Comparison of ENCODE assay signal across 11 cellular contexts in the genomic region with DNA sequence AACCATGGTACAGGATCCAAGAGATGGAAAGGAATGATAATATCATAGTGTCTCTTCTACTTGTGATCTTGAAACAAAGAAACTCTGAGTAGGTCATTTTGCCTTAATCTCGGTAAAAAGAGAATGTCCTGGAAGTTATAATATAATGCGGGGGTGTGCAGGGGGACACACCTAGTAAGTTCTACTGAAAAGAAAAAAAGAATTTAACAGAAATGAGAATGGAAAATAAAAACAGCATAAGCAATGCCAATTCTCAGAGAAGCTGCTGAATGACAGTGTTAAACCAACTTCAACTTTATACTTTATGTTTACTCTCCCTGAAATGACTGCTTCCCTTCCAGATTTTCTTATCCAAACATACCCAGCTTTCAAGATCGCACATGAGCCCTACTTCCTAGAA. TPM values are rescaled to one million over a fixed set of nuclear protein-coding genes. Genes with fewer than 3 reads are reported as not detected.
DNase-seq lines count a peak whose midpoint lies in the region; ATAC-seq and TF ChIP-seq lines count a peak whose summit lies in the region.
"Had no signal": no experiment of that assay in that cellular context is flagged by ENCODE, and none has a peak within 500 bp of the region (broad histone marks: within the 10 kb centered on the region; RNA-seq: fewer than 3 reads in every experiment).

No MANE protein-coding gene starts in this region.

- CTCF ChIA-PET in CD8-positive, alpha-beta memory T cell (lab: Charles Lee): interaction anchor here (1.2 to 1.3 kb wide), 2 partner anchors 8 to 13 kb away, joined by 3 to 5 read pairs; no protein-coding TSS in a partner anchor

- peak overlapping the region in 5 of 8 donors; percentile 5 to 78 (median 40) for H3K27ac Mint-ChIP-seq in CD8-positive, alpha-beta memory T cell
- H3K27ac Mint-ChIP-seq in neural crest cell (ENCODE audit: unreplicated experiment): no peak overlapping the region

- no peak for ATAC-seq in HG03521 (IDR thresholded peaks at IDR 0.05; ENCODE audit: unreplicated experiment)
- ATAC-seq: Right ventricle myocardium inferior had no signal

- peaks cover 4% of the 10 kb centered on the region for H3K36me3 ChIP-seq in CD8-positive, alpha-beta memory T cell (ENCODE audit: insufficient read depth, low read length)
- H3K36me3 ChIP-seq in Karpas-422 (ENCODE audit: insufficient read depth, low read length) (peaks cover 23% of the 10 kb centered on the region), breast epithelium (no peaks in the 10 kb centered on the region)

- peak overlapping the region; percentile 84 for H3K4me2 ChIP-seq in Karpas-422 (ENCODE audit: low read depth, low read length, poor library complexity, severe bottlenecking)

- H3K27me3 Mint-ChIP-seq in CD8-positive, alpha-beta memory T cell: no peaks in the 10 kb centered on the region
- no peaks in the 10 kb centered on the region for H3K27me3 Mint-ChIP-seq in neural crest cell (ENCODE audit: low read depth)

- H3K9me2 ChIP-seq in Karpas-422 (replicated peaks; ENCODE audit: insufficient read depth, low read length): no peaks in the 10 kb centered on the region

- TF ChIP-seq POLR2A in breast epithelium (IDR thresholded peaks at IDR 0.05): no peak

- no peaks in the 10 kb centered on the region for H3K27me3 ChIP-seq in CD8-positive, alpha-beta memory T cell (ENCODE audit: insufficient read depth, low read length, poor library complexity, severe bottlenecking)
- H3K27me3 ChIP-seq in Karpas-422 (ENCODE audit: low read length): no peaks in the 10 kb centered on the region
- no peaks in the 10 kb centered on the region for H3K27me3 ChIP-seq in breast epithelium

- TF ChIP-seq CTCF in breast epithelium (IDR thresholded peaks at IDR 0.05) (no peak), neural crest cell (conservative IDR thresholded peaks at IDR 0.05) (no peak)

- no peaks in the 10 kb centered on the region for H3K9me3 ChIP-seq in CD8-positive, alpha-beta memory T cell (ENCODE audit: low read length)
- no peaks in the 10 kb centered on the region for H3K9me3 ChIP-seq in Karpas-422 (ENCODE audit: low read length)
- no peaks in the 10 kb centered on the region for H3K9me3 ChIP-seq in breast epithelium

- no peaks in the 10 kb centered on the region for H4K20me1 ChIP-seq in Karpas-422 (ENCODE audit: insufficient read depth, low read depth, low read length)

- POLR2A ChIA-PET in CD8-positive, alpha-beta memory T cell (lab: Charles Lee): no interaction called here

- peaks cover 6 to 38% (median 14%) of the 10 kb centered on the region in 3 donors for H3K36me3 Mint-ChIP-seq in CD8-positive, alpha-beta memory T cell
- no peaks in the 10 kb centered on the region for H3K36me3 Mint-ChIP-seq in neural crest cell (ENCODE audit: low read depth)

- DNase-seq in CD8-positive, alpha-beta memory T cell: no peak
- DNase-seq in Karpas-422 (no peak), breast epithelium (ENCODE audit: low spot score in 2 of 2) (no peak), neural crest cell (ENCODE audit: low read depth, low spot score) (no peak), NCI-H187 (lab: John Stamatoyannopoulos, UW) (no peak), NCI-H1105 treated with DMSO at 0.1 percent for 48 hours (lab: John Stamatoyannopoulos, UW) (no peak)
- no peak for DNase-seq in stimulated activated CD8-positive, alpha-beta memory T cell treated with anti-CD3 and anti-CD28 coated beads, Interleukin-4, amount 100 ng/mL, for 48 hours
- DNase-seq: DMS53; stimulated activated CD4-positive, alpha-beta T cell treated with anti-CD3 and anti-CD28 coated beads, Interleukin-15, amount 100 ng/mL, for 24 hours had no signal

- H3K9me3 Mint-ChIP-seq in CD8-positive, alpha-beta memory T cell: no peaks in the 10 kb centered on the region
- no peaks in the 10 kb centered on the region for H3K9me3 Mint-ChIP-seq in neural crest cell

- no peak overlapping the region for H3K4me3 ChIP-seq in CD8-positive, alpha-beta memory T cell (ENCODE audit: low read length)
- H3K4me3 ChIP-seq in Karpas-422 (ENCODE audit: low read length) (peak overlapping the region; percentile 80), breast epithelium (peak overlapping the region in 2 of 3 donors; percentile 84 to 88)

- H2AFZ ChIP-seq in Karpas-422 (ENCODE audit: low read length): no peak overlapping the region

- H3K4me1 ChIP-seq in CD8-positive, alpha-beta memory T cell (ENCODE audit: insufficient read depth, low read length): peaks cover 46% of the 10 kb centered on the region
- peaks cover 44% of the 10 kb centered on the region for H3K4me1 ChIP-seq in Karpas-422 (ENCODE audit: low read length)
- H3K4me1 ChIP-seq in breast epithelium: peaks cover 0 to 20% of the 10 kb centered on the region in 2 donors

- peaks cover 92% of the 10 kb centered on the region for H3K79me2 ChIP-seq in Karpas-422 (ENCODE audit: low read length)

- no peak overlapping the region for H3K27ac ChIP-seq in CD8-positive, alpha-beta memory T cell (ENCODE audit: low read depth, low read length)
- H3K27ac ChIP-seq in Karpas-422 (ENCODE audit: low read length) (no peak overlapping the region), breast epithelium (peak overlapping the region in 1 of 2 donors; percentile 99)

- intact Hi-C loops in breast epithelium (cut with DNase I; ENCODE audit: low total_unique reads): loop anchor here (5.0 to 10.0 kb wide), 2 partner anchors 75 to 207 kb away; partner anchors contain the start of genes LDHA and TSG101

- H3K4me3 Mint-ChIP-seq in CD8-positive, alpha-beta memory T cell: peak overlapping the region in 5 of 7 donors; percentile 14 to 63 (median 23)
- H3K4me3 Mint-ChIP-seq in neural crest cell: peak overlapping the region; percentile 71

- peak overlapping the region; percentile 92 for H3K9ac ChIP-seq in Karpas-422 (ENCODE audit: low read length)

- peaks cover 59 to 74% (median 68%) of the 10 kb centered on the region in 3 donors for H3K4me1 Mint-ChIP-seq in CD8-positive, alpha-beta memory T cell
- peaks cover 62% of the 10 kb centered on the region for H3K4me1 Mint-ChIP-seq in neural crest cell

RNA-seq across cellular contexts. Expression of gene HPS5, which starts 2.0 kb away (rescaled TPM):
- 10 to 100 TPM; 18.5 to 19.4 TPM for total RNA-seq in CD8-positive, alpha-beta memory T cell
- polyA plus RNA-seq in CD8-positive, alpha-beta memory T cell: 13.8 TPM
- 31.2 and 44.2 TPM in 2 replicates for total RNA-seq in Karpas-422 (2014; rRNA removed; shearing (Covaris generic); ENCODE audit: low replicate concordance)
- total RNA-seq in breast epithelium (100 to 1,000 TPM in 1 of 3 donors, 10 to 100 TPM in 2; 18.7 to 166 (median 57.0) TPM), neural crest cell (23.9 and 24.2 TPM in 2 replicates)

RNA-seq across cellular contexts. Expression of gene GTF2H1, which starts 2.5 kb away (rescaled TPM):
- 10 to 100 TPM; 60.3 to 62.0 TPM for total RNA-seq in CD8-positive, alpha-beta memory T cell
- polyA plus RNA-seq in CD8-positive, alpha-beta memory T cell: 37.4 TPM
- 46.3 and 81.5 TPM in 2 replicates for total RNA-seq in Karpas-422 (2014; rRNA removed; shearing (Covaris generic); ENCODE audit: low replicate concordance)
- total RNA-seq in breast epithelium (10 to 100 TPM; 73.1 to 83.7 (median 74.4) TPM), neural crest cell (39.5 and 41.7 TPM in 2 replicates)

RNA-seq across cellular contexts. Expression of gene SAA1, which starts 53.9 kb away (rescaled TPM):
- total RNA-seq in CD8-positive, alpha-beta memory T cell: not detected
- polyA plus RNA-seq in CD8-positive, alpha-beta memory T cell: not detected
- total RNA-seq in Karpas-422 (2014; rRNA removed; shearing (Covaris generic); ENCODE audit: low replicate concordance): not detected in 2 replicates
- total RNA-seq in breast epithelium: 1,000 to 10,000 TPM in 1 of 3 donors, 100 to 1,000 TPM in 1, 10 to 100 TPM in 1; 78.1 to 1,384 (median 818) TPM
- total RNA-seq in neural crest cell: not detected in 2 replicates

Comparison
In these comparisons a context has a peak if more than half of its experiments do, and no peak if none do; other contexts are left out.
1. RNA of gene SAA1, which starts 53.9 kb away (total RNA-seq): 78.1 to 1,384 TPM in breast epithelium; not detected in CD8-positive, alpha-beta memory T cell, not detected in Karpas-422 and not detected in neural crest cell; every median in the first group is over 10 times any median in the second.